ENCODE assay signal across 27 cellular contexts in the genomic region with DNA sequence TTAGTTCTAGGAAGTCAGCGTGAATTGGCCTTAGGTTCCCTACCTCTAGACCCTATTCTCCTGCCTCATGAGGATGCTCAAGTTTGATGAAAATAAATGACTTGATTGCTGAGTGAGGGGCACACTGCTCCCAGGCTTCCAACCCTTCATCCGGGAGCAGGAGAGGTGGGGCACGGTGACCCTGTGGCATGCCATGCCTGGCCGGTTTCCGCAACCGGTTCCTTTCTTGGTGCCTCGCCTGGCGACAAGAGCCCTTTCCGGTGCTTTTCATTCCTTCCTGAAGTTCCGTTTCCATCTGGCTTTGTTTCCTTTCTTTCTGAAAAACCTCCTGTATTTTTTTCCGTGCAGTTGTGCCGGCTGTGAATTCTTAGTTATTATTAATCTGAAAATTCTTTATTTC. TPM values are rescaled to one million over a fixed set of nuclear protein-coding genes. Genes with fewer than 3 reads are reported as not detected.
DNase-seq lines count a peak whose midpoint lies in the region; ATAC-seq, FAIRE-seq and TF ChIP-seq lines count a peak whose summit lies in the region.
"Had no signal": no experiment of that assay in that cellular context is flagged by ENCODE, and none has a peak within 500 bp of the region (broad histone marks: within the 10 kb centered on the region; RNA-seq: fewer than 3 reads in every experiment).

No MANE protein-coding gene starts in this region.

- intact Hi-C loops in endothelial cell of umbilical vein (cut with micrococcal nuclease) (no loop called here), natural killer cell (cut with micrococcal nuclease) (no loop called here)
- intact Hi-C loops in activated CD4-positive, alpha-beta T cell treated with anti-CD3 and anti-CD28 coated beads for 36 hours (cut with DNase I, micrococcal nuclease) = no loop called here

- dilution Hi-C loops in endothelial cell of umbilical vein (cut with MboI; ENCODE audit: extremely low pct_ligation_motif_present, low sequenced_read_pairs) = no loop called here

- no peaks in the 10 kb centered on the region for H4K20me1 ChIP-seq in endothelial cell of umbilical vein (replicated peaks; ENCODE audit: control insufficient read depth, extremely low read depth, insufficient read depth, low read length)

- no peak for ATAC-seq in natural killer cell
- ATAC-seq in activated CD4-positive, alpha-beta T cell treated with anti-CD3 and anti-CD28 coated beads for 36 hours = no peak
- no peak for ATAC-seq in GM18867 (IDR thresholded peaks at IDR 0.05; ENCODE audit: unreplicated experiment)
- ATAC-seq in GM19397 (IDR thresholded peaks at IDR 0.05; ENCODE audit: unreplicated experiment) = no peak
- ATAC-seq: A549, GM12878, PC-3 had no signal

- H3K9me3 ChIP-seq in endothelial cell of umbilical vein (replicated peaks; ENCODE audit: control insufficient read depth, insufficient read depth, low read length) = no peaks in the 10 kb centered on the region
- H3K9me3 ChIP-seq: A549 had no signal

- POLR2A ChIA-PET in endothelial cell of umbilical vein (lab: Charles Lee) = no interaction called here
- POLR2A ChIA-PET in activated CD4-positive, alpha-beta T cell treated with anti-CD3 and anti-CD28 coated beads for 36 hours (lab: Charles Lee) = no interaction called here

- H3K79me2 ChIP-seq in endothelial cell of umbilical vein (ENCODE audit: control insufficient read depth, insufficient read depth, low read length) = peaks cover 10% of the 10 kb centered on the region

- no peaks in the 10 kb centered on the region for H3K9me3 Mint-ChIP-seq in natural killer cell
- H3K9me3 Mint-ChIP-seq in activated CD4-positive, alpha-beta T cell treated with anti-CD3 and anti-CD28 coated beads for 36 hours (ENCODE audit: low read depth) = no peaks in the 10 kb centered on the region

- no peak overlapping the region for H3K9ac ChIP-seq in endothelial cell of umbilical vein (replicated peaks; ENCODE audit: extremely low read depth, insufficient read depth, low read length)

- H3K4me3 ChIP-seq in endothelial cell of umbilical vein (replicated peaks in 1 of 3; ENCODE audit: insufficient read depth in 1 of 3, low read depth in 1 of 3, low read length in 3 of 3) = no peak overlapping the region
- H3K4me3 ChIP-seq: A549, GM12878 had no signal

- no peaks in the 10 kb centered on the region for H3K27me3 Mint-ChIP-seq in natural killer cell (ENCODE audit: low read depth in 2 of 2)
- no peaks in the 10 kb centered on the region for H3K27me3 Mint-ChIP-seq in activated CD4-positive, alpha-beta T cell treated with anti-CD3 and anti-CD28 coated beads for 36 hours

- H2AFZ ChIP-seq in endothelial cell of umbilical vein (ENCODE audit: low read depth, low read length) = no peak overlapping the region

- H3K27me3 ChIP-seq in endothelial cell of umbilical vein (ENCODE audit: control insufficient read depth in 2 of 2, insufficient read depth in 2 of 2, low read length in 2 of 2) = no peaks in the 10 kb centered on the region

- no TSS peak for BruUV-seq in endothelial cell of umbilical vein (replicated peaks; lab: Mats Ljungman, UMichigan)

- FAIRE-seq in endothelial cell of umbilical vein (lab: Jason Lieb, UNC) = peak; percentile 63
- FAIRE-seq: A549, D721Med, GM12878, H1 had no signal

- H3K27ac Mint-ChIP-seq in natural killer cell = peak overlapping the region; percentile 90 to 96
- no peak overlapping the region for H3K27ac Mint-ChIP-seq in activated CD4-positive, alpha-beta T cell treated with anti-CD3 and anti-CD28 coated beads for 36 hours

- peak overlapping the region; percentile 82 for H3K4me3 Mint-ChIP-seq in natural killer cell
- no peak overlapping the region for H3K4me3 Mint-ChIP-seq in activated CD4-positive, alpha-beta T cell treated with anti-CD3 and anti-CD28 coated beads for 36 hours

- no peaks in the 10 kb centered on the region for H3K36me3 Mint-ChIP-seq in natural killer cell
- peaks cover 36% of the 10 kb centered on the region for H3K36me3 Mint-ChIP-seq in activated CD4-positive, alpha-beta T cell treated with anti-CD3 and anti-CD28 coated beads for 36 hours (ENCODE audit: low read depth)

- peak; percentile 36 for DNase-seq in G401 (ENCODE audit: low spot score)
- no peak for DNase-seq in endothelial cell of umbilical vein (ENCODE audit: low read depth, low spot score)
- DNase-seq in natural killer cell = no peak
- no peak for DNase-seq in activated CD4-positive, alpha-beta T cell treated with anti-CD3 and anti-CD28 coated beads for 36 hours
- no peak for DNase-seq in DMS53 (lab: John Stamatoyannopoulos, UW)
- DNase-seq: AML-193; GDM1; HCEC 1CT; KBM-7; MV-4-11; NCI-H1105; NCI-H1436 treated with DMSO at 0.1 percent for 48 hours; NCI-H1930; NCI-H2107; NCI-H524; NCI-H774; NK-92 treated with Interleukin-12 subunit alpha and Interleukin-12 subunit beta, amount 100 ng/mL, for 24 hours; PC-3; SHP77 had no signal

- H3K36me3 ChIP-seq in endothelial cell of umbilical vein (ENCODE audit: control insufficient read depth in 2 of 2, extremely low read depth in 1 of 2, insufficient read depth in 2 of 2, low read length in 2 of 2) = peaks cover 19 to 60% of the 10 kb centered on the region in 2 experiments

- no peak for TF ChIP-seq CTCF in 22Rv1 (IDR thresholded peaks at IDR 0.05)
- no peak for TF ChIP-seq CTCF in endothelial cell of umbilical vein (IDR thresholded peaks at IDR 0.05; ENCODE audit: extremely low read depth in 1 of 2, insufficient read depth in 1 of 2, low read depth in 1 of 2, low read length in 2 of 2)
- no peak for TF ChIP-seq CTCF in natural killer cell (IDR thresholded peaks at IDR 0.05)

- in situ Hi-C loops in G401 (cut with HindIII; ENCODE audit: low sequenced_read_pairs) = no loop called here

- peaks cover 49 to 69% of the 10 kb centered on the region in 2 donors for H3K4me1 Mint-ChIP-seq in natural killer cell
- H3K4me1 Mint-ChIP-seq in activated CD4-positive, alpha-beta T cell treated with anti-CD3 and anti-CD28 coated beads for 36 hours = peaks cover 3% of the 10 kb centered on the region

- H3K27ac ChIP-seq in 22Rv1 (peak overlapping the region; percentile 46), endothelial cell of umbilical vein (ENCODE audit: insufficient read depth, low read depth, low read length) (no peak overlapping the region)
- H3K27ac ChIP-seq: A549, C4-2B had no signal

- TF ChIP-seq POLR2A in endothelial cell of umbilical vein (IDR thresholded peaks at IDR 0.05; ENCODE audit: low read depth, low read length) = no peak

- H3K4me1 ChIP-seq in endothelial cell of umbilical vein (ENCODE audit: control insufficient read depth, extremely low read depth, insufficient read depth, low read length) = peaks cover 13% of the 10 kb centered on the region

- CTCF ChIA-PET in endothelial cell of umbilical vein (lab: Charles Lee) = interaction anchor here (1.3 kb wide), 1 partner anchor 146 kb away, joined by 4 read pairs; no protein-coding TSS in a partner anchor
- CTCF ChIA-PET in activated CD4-positive, alpha-beta T cell treated with anti-CD3 and anti-CD28 coated beads for 36 hours (lab: Charles Lee) = no interaction called here

- no peaks in the 10 kb centered on the region for H3K9me1 ChIP-seq in endothelial cell of umbilical vein (replicated peaks; ENCODE audit: control insufficient read depth, extremely low read depth, insufficient read depth, low read length)

- H3K4me2 ChIP-seq in endothelial cell of umbilical vein (ENCODE audit: insufficient read depth, low read length) = peak overlapping the region; percentile 15
- H3K4me2 ChIP-seq: A549 had no signal

TF ChIP-seq in endothelial cell of umbilical vein, 7 proteins besides CTCF, POLR2A, EP300 and RAD21 (continues in another document):
- TF ChIP-seq JUN (IDR thresholded peaks at IDR 0.05; ENCODE audit: borderline replicate concordance, insufficient read depth, insufficient read length, low read depth) = no peak

RNA-seq across cellular contexts. Expression of a gene that starts 27.7 kb away (rescaled TPM):
- 4.5 and 7.6 TPM in 2 replicates for total RNA-seq in G401 (2014; rRNA removed; shearing (Covaris generic))
- total RNA-seq in endothelial cell of umbilical vein (28.9 and 30.8 TPM in 2 replicates), natural killer cell (10 to 100 TPM; 47.8 to 49.8 (median 49.6) TPM)
- polyA plus RNA-seq in endothelial cell of umbilical vein = 20.2 and 21.5 TPM in 2 replicates
- 15.8 and 16.2 TPM in 2 replicates for polyA plus RNA-seq in endothelial cell of umbilical vein (2011; cell fraction: cytosol; rRNA removed)
- 48.0 and 59.9 TPM in 2 replicates for polyA plus RNA-seq in endothelial cell of umbilical vein (2011; cell fraction: nucleus; rRNA removed)
- 14.1 and 16.4 TPM in 2 replicates for polyA plus RNA-seq in endothelial cell of umbilical vein (2012)
- 28.1 and 32.7 TPM in 2 replicates for polyA minus RNA-seq in endothelial cell of umbilical vein
- polyA minus RNA-seq in endothelial cell of umbilical vein (2011; cell fraction: cytosol; rRNA and poly(A)+ RNA removed) = 7.6 TPM
- polyA minus RNA-seq in endothelial cell of umbilical vein (2011; cell fraction: nucleus; rRNA and poly(A)+ RNA removed) = 29.3 and 31.5 TPM in 2 replicates
- 10 to 100 TPM; 14.1 to 15.0 TPM for total RNA-seq in activated CD4-positive, alpha-beta T cell treated with anti-CD3 and anti-CD28 coated beads for 36 hours

RNA-seq across cellular contexts. Expression of a gene that starts 28.0 kb away (rescaled TPM):
- 30.5 and 37.3 TPM in 2 replicates for total RNA-seq in G401 (2014; rRNA removed; shearing (Covaris generic))
- 16.6 and 18.9 TPM in 2 replicates for total RNA-seq in endothelial cell of umbilical vein
- polyA plus RNA-seq in endothelial cell of umbilical vein = 8.8 and 9.5 TPM in 2 replicates
- 5.5 and 6.4 TPM in 2 replicates for polyA plus RNA-seq in endothelial cell of umbilical vein (2011; cell fraction: cytosol; rRNA removed)
- 33.9 and 38.7 TPM in 2 replicates for polyA plus RNA-seq in endothelial cell of umbilical vein (2011; cell fraction: nucleus; rRNA removed)
- 10.4 and 17.8 TPM in 2 replicates for polyA plus RNA-seq in endothelial cell of umbilical vein (2012)
- polyA minus RNA-seq in endothelial cell of umbilical vein = 18.9 and 21.5 TPM in 2 replicates
- 6.3 TPM for polyA minus RNA-seq in endothelial cell of umbilical vein (2011; cell fraction: cytosol; rRNA and poly(A)+ RNA removed)
- 23.0 and 42.5 TPM in 2 replicates for polyA minus RNA-seq in endothelial cell of umbilical vein (2011; cell fraction: nucleus; rRNA and poly(A)+ RNA removed)
- total RNA-seq in natural killer cell = 1 to 10 TPM; 6.5 to 8.9 (median 6.5) TPM
- total RNA-seq in activated CD4-positive, alpha-beta T cell treated with anti-CD3 and anti-CD28 coated beads for 36 hours = 10 to 100 TPM in 1 of 2 experiments, 1 to 10 TPM in 1; 9.8 to 11.0 TPM

RNA-seq across cellular contexts. Expression of a gene that starts 38.2 kb away (rescaled TPM):
- 154 and 199 TPM in 2 replicates for total RNA-seq in G401 (2014; rRNA removed; shearing (Covaris generic))
- total RNA-seq in endothelial cell of umbilical vein (86.5 and 93.3 TPM in 2 replicates), natural killer cell (10 to 100 TPM; 12.2 to 28.4 (median 14.2) TPM)
- polyA plus RNA-seq in endothelial cell of umbilical vein = 30.4 and 35.8 TPM in 2 replicates
- polyA plus RNA-seq in endothelial cell of umbilical vein (2011; cell fraction: cytosol; rRNA removed) = 50.7 and 68.0 TPM in 2 replicates
- polyA plus RNA-seq in endothelial cell of umbilical vein (2011; cell fraction: nucleus; rRNA removed) = 33.7 and 41.3 TPM in 2 replicates
- 60.2 and 62.2 TPM in 2 replicates for polyA plus RNA-seq in endothelial cell of umbilical vein (2012)
- 48.3 and 54.0 TPM in 2 replicates for polyA minus RNA-seq in endothelial cell of umbilical vein
- 35.0 TPM for polyA minus RNA-seq in endothelial cell of umbilical vein (2011; cell fraction: cytosol; rRNA and poly(A)+ RNA removed)
- polyA minus RNA-seq in endothelial cell of umbilical vein (2011; cell fraction: nucleus; rRNA and poly(A)+ RNA removed) = 13.1 and 24.5 TPM in 2 replicates
- 100 to 1,000 TPM in 1 of 2 experiments, 10 to 100 TPM in 1; 77.1 to 111 TPM for total RNA-seq in activated CD4-positive, alpha-beta T cell treated with anti-CD3 and anti-CD28 coated beads for 36 hours
